In genomic region chr11:62831520-62832345, GRCh38 we compare ENCODE assay signal across 8 cellular contexts. TPM values are rescaled to one million over a fixed set of nuclear protein-coding genes. Genes with fewer than 3 reads are reported as not detected.
DNase-seq lines count a peak whose midpoint lies in the region; ATAC-seq and TF ChIP-seq lines count a peak whose summit lies in the region.

Gene STX5, minus strand, starts transcription at chr11:62832051. Its CDS starts 808 bp downstream, at chr11:62831243.

- intact Hi-C loops in CD8-positive, alpha-beta T cell (cut with DNase I, micrococcal nuclease), result loop anchor here (1.0 to 2.0 kb wide), 10 partner anchors 8 to 230 kb away; partner anchors contain the start of genes NXF1 (in 2 of the 2), MTA2 (in 1 of the 2), TAF6L (in 1 of the 2) and TMEM179B (in 1 of the 2)
- intact Hi-C loops in lower lobe of right lung (cut with DNase I), result no loop called here

- no peaks in the 10 kb centered on the region for H3K27me3 ChIP-seq in CD8-positive, alpha-beta T cell (ENCODE audit: insufficient read depth, low read length)
- H3K27me3 ChIP-seq in ectodermal cell (ENCODE audit: control insufficient read depth, insufficient read depth, low read length, poor library complexity, severe bottlenecking), result no peaks in the 10 kb centered on the region
- H3K27me3 ChIP-seq in lower lobe of right lung (ENCODE audit: low read depth), result no peaks in the 10 kb centered on the region

- ATAC-seq in CD8-positive, alpha-beta T cell, result peak; percentile 97
- ATAC-seq in GM19467 (IDR thresholded peaks at IDR 0.05; ENCODE audit: unreplicated experiment) (peak; percentile 76), lower lobe of right lung (peak; percentile 99)

- peak within 1 kb of the TSS; percentile 98 for H3K27ac Mint-ChIP-seq in CD8-positive, alpha-beta T cell

- H3K4me1 ChIP-seq in CD8-positive, alpha-beta T cell (ENCODE audit: insufficient read depth, low read length), result peaks cover 21% of the 10 kb centered on the region
- peaks cover 9% of the 10 kb centered on the region for H3K4me1 ChIP-seq in ectodermal cell (ENCODE audit: control insufficient read depth, insufficient read depth, low read length)
- H3K4me1 ChIP-seq in lower lobe of right lung, result peaks cover 49% of the 10 kb centered on the region

- peak; percentile 99 to 100 (median 100) for DNase-seq in CD8-positive, alpha-beta T cell
- DNase-seq in HS-27A (ENCODE audit: low read depth), result peak; percentile 99
- peak; percentile 92 for DNase-seq in NK-92 (lab: John Stamatoyannopoulos, UW; ENCODE audit: unreplicated experiment)
- peak; percentile 97 to 99 for DNase-seq in activated CD8-positive, alpha-beta memory T cell treated with anti-CD3 and anti-CD28 coated beads for 1 hour (ENCODE audit: extremely low read depth in 1 of 2, low read depth in 1 of 2)
- peak; percentile 99 for DNase-seq in lower lobe of right lung
- peak; percentile 99 to 100 (median 100) for DNase-seq in stimulated activated CD4-positive, alpha-beta T cell treated with anti-CD3 and anti-CD28 coated beads, TNF-alpha, amount 100 ng/mL, for 24 hours (ENCODE audit: low read depth in 3 of 3)

- no peaks in the 10 kb centered on the region for H3K27me3 Mint-ChIP-seq in CD8-positive, alpha-beta T cell (ENCODE audit: low read depth)

- CTCF ChIA-PET in CD8-positive, alpha-beta T cell (lab: Charles Lee), result interaction anchor here (0.7 to 1.9 kb wide), 3 partner anchors 18 to 45 kb away, joined by 3 to 7 read pairs (median 5); no protein-coding TSS in a partner anchor

- H3K36me3 Mint-ChIP-seq in CD8-positive, alpha-beta T cell, result peaks cover 66% of the 10 kb centered on the region

- peak within 1 kb of the TSS; percentile 95 for H3K4me3 ChIP-seq in CD8-positive, alpha-beta T cell (ENCODE audit: low read depth, low read length)
- H3K4me3 ChIP-seq in ectodermal cell (ENCODE audit: insufficient read depth, low read depth, low read length), result peak within 1 kb of the TSS; percentile 93
- peak within 1 kb of the TSS; percentile 94 for H3K4me3 ChIP-seq in lower lobe of right lung

- 0% methylated on average over 64 to 65 of the region's 65 CpGs for WGBS in ectodermal cell, 2 experiments

- POLR2A ChIA-PET in CD8-positive, alpha-beta T cell (lab: Charles Lee), result interaction anchor here (0.6 to 2.8 kb wide), 20 partner anchors 8 to 864 kb away, joined by 3 to 67 read pairs (median 4); partner anchors contain the start of genes C11orf98, CSKMT, HNRNPUL2 and NXF1

- peaks cover 29% of the 10 kb centered on the region for H3K36me3 ChIP-seq in CD8-positive, alpha-beta T cell (ENCODE audit: insufficient read depth, low read length)
- H3K36me3 ChIP-seq in ectodermal cell (ENCODE audit: control insufficient read depth, insufficient read depth, low read length), result peaks cover 21% of the 10 kb centered on the region
- H3K36me3 ChIP-seq in lower lobe of right lung, result peaks cover 54% of the 10 kb centered on the region

- H3K9me3 Mint-ChIP-seq in CD8-positive, alpha-beta T cell, result no peaks in the 10 kb centered on the region

- H3K4me3 Mint-ChIP-seq in CD8-positive, alpha-beta T cell, result peak within 1 kb of the TSS; percentile 96

- peaks cover 42% of the 10 kb centered on the region for H3K4me1 Mint-ChIP-seq in CD8-positive, alpha-beta T cell (ENCODE audit: low read depth)

- no peak for TF ChIP-seq CTCF in CD8-positive, alpha-beta T cell (IDR thresholded peaks at IDR 0.05)
- no peak for TF ChIP-seq CTCF in lower lobe of right lung (IDR thresholded peaks at IDR 0.05)

- peak within 1 kb of the TSS; percentile 94 for H3K27ac ChIP-seq in CD8-positive, alpha-beta T cell (ENCODE audit: low read depth, low read length)
- H3K27ac ChIP-seq in ectodermal cell (ENCODE audit: insufficient read depth, low read depth, low read length, poor library complexity, severe bottlenecking), result peak within 1 kb of the TSS; percentile 95
- peak within 1 kb of the TSS; percentile 96 for H3K27ac ChIP-seq in lower lobe of right lung

- H3K9me3 ChIP-seq in CD8-positive, alpha-beta T cell (ENCODE audit: low read length), result no peaks in the 10 kb centered on the region
- no peaks in the 10 kb centered on the region for H3K9me3 ChIP-seq in ectodermal cell (ENCODE audit: control insufficient read depth, low read length)
- H3K9me3 ChIP-seq in lower lobe of right lung, result no peaks in the 10 kb centered on the region

RNA-seq across cellular contexts. Expression of gene STX5, which starts in this region (rescaled TPM):
- total RNA-seq in CD8-positive, alpha-beta T cell, result 100 to 1,000 TPM; 113 TPM
- polyA plus RNA-seq in ectodermal cell (2013, experiment 1 of 4), result 46.6 TPM
- polyA plus RNA-seq in ectodermal cell (2013, experiment 2 of 4), result 47.9 TPM
- polyA plus RNA-seq in ectodermal cell (2013, experiment 3 of 4), result 37.6 TPM
- 43.4 TPM for polyA plus RNA-seq in ectodermal cell (2013, experiment 4 of 4)
- total RNA-seq in lower lobe of right lung, result 42.0 TPM

Comparison
In these comparisons a context has a peak if more than half of its experiments do, and no peak if none do; other contexts are left out.
1. Peak in every context shown above with its lines: DNase-seq, ATAC-seq, H3K4me3 ChIP-seq and H3K27ac ChIP-seq.